ENCODE assay signal across 1 cellular context in genomic region chr11:75567971-75568370, GRCh38.
TF ChIP-seq lines count a peak whose summit lies in the region.

No MANE protein-coding gene starts in this region.

TF ChIP-seq in H1, 55 proteins besides CTCF, POLR2A, EP300 and RAD21:
- TF ChIP-seq SP4 (IDR thresholded peaks at IDR 0.05; ENCODE audit: low read length) = no peak
- TF ChIP-seq ASH2L (IDR thresholded peaks at IDR 0.05; ENCODE audit: low read length) = no peak
TF ChIP-seq in H1: peak in this region for 0.
